ENCODE assay signal across 1 cellular context in genomic region chr11:74748211-74749126, GRCh38.
A peak's percentile ranks its signal among the peaks of the same experiment; 100 is the strongest.
TF ChIP-seq lines count a peak whose summit lies in the region.

A gene with protein sequence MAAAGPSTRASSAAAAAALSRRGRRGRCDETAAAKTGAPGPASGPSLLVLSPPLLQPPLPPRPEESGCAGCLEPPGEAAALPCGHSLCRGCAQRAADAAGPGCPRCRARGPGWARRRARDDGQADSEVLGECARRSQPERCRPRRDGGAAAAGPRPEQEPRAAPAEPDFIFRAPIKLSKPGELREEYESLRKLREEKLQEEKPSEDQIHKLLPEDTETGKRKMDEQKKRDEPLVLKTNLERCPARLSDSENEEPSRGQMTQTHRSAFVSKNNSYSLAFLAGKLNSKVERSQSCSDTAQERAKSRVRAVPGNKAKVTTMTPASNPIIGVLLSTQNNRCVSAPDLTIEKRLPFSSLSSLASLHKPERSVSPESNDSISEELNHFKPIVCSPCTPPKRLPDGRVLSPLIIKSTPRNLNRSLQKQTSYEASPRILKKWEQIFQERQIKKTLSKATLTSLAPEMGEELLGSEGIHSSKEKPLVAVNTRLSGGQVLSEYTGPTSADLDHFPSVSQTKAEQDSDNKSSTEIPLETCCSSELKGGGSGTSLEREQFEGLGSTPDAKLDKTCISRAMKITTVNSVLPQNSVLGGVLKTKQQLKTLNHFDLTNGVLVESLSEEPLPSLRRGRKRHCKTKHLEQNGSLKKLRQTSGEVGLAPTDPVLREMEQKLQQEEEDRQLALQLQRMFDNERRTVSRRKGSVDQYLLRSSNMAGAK (plus strand): TSS chr11:74748849. CDS start chr11:74748881, 32 bp downstream.

TF ChIP-seq in K562, 482 proteins besides CTCF, POLR2A, EP300 and RAD21 (continued from another document and continues in another):
- no peak for TF ChIP-seq ZBTB1 (CRISPR knock-in tag; IDR thresholded peaks at IDR 0.05; ENCODE audit: borderline replicate concordance, low read depth)
- peak; percentile 31; the same call in 1 of the 2 replicates for TF ChIP-seq RFX1 (IDR thresholded peaks at IDR 0.05)
- no peak; the same call in 1 of the 2 replicates for TF ChIP-seq SMAD4 (CRISPR knock-in tag; conservative IDR thresholded peaks at IDR 0.05)
- no peak for TF ChIP-seq SOX6 (IDR thresholded peaks at IDR 0.05)
- no peak for TF ChIP-seq EGR1 (conservative IDR thresholded peaks at IDR 0.05)
- peak; percentile 44 for TF ChIP-seq FOS (IDR thresholded peaks at IDR 0.05; ENCODE audit: extremely low read depth, insufficient read length)
- no peak for TF ChIP-seq ZNF263 (CRISPR knock-in tag; IDR thresholded peaks at IDR 0.05; ENCODE audit: borderline replicate concordance)
- no peak for TF ChIP-seq HDGF (IDR thresholded peaks at IDR 0.05)
- no peak for TF ChIP-seq HMG20B (CRISPR knock-in tag; IDR thresholded peaks at IDR 0.05)
- TF ChIP-seq DDX20 (tag; IDR thresholded peaks at IDR 0.05; ENCODE audit: low read depth): no peak
- TF ChIP-seq MCM7 (IDR thresholded peaks at IDR 0.05): no peak
- no peak for TF ChIP-seq ZFP30 (CRISPR knock-in tag; IDR thresholded peaks at IDR 0.05; ENCODE audit: borderline replicate concordance)
- no peak for TF ChIP-seq ZNF140 (CRISPR knock-in tag; IDR thresholded peaks at IDR 0.05)
- TF ChIP-seq BRD4 (IDR thresholded peaks at IDR 0.05): 0 out of 2 replicates have a peak, but pooled peaks have one; percentile 39
- TF ChIP-seq BCLAF1 (IDR thresholded peaks at IDR 0.05; ENCODE audit: borderline replicate concordance in 1 of 2, control insufficient read depth in 1 of 2, low read depth in 2 of 2, low read length in 1 of 2): no peak
- no peak; the same call in none of the 2 replicates for TF ChIP-seq MTA3 (IDR thresholded peaks at IDR 0.05; ENCODE audit: borderline replicate concordance)
- TF ChIP-seq ZNF280A (IDR thresholded peaks at IDR 0.05; ENCODE audit: low read depth, partially characterized antibody): no peak
- no peak for TF ChIP-seq ZBTB12 (CRISPR knock-in tag; IDR thresholded peaks at IDR 0.05)
- no peak for TF ChIP-seq ZNF655 (CRISPR knock-in tag; IDR thresholded peaks at IDR 0.05)
- TF ChIP-seq POLR2H (tag; IDR thresholded peaks at IDR 0.05; ENCODE audit: low read depth): peak; percentile 82
- peak; percentile 56 for TF ChIP-seq TAF9B (IDR thresholded peaks at IDR 0.05; ENCODE audit: partially characterized antibody)
- TF ChIP-seq ATF4 (CRISPR knock-in tag; IDR thresholded peaks at IDR 0.05): no peak
- peak; percentile 24; the same call in 1 of the 2 replicates for TF ChIP-seq MBD2 (IDR thresholded peaks at IDR 0.05; ENCODE audit: borderline replicate concordance, low read depth)
- no peak for TF ChIP-seq ZBTB2 (IDR thresholded peaks at IDR 0.05)
- TF ChIP-seq, protein P1, sequence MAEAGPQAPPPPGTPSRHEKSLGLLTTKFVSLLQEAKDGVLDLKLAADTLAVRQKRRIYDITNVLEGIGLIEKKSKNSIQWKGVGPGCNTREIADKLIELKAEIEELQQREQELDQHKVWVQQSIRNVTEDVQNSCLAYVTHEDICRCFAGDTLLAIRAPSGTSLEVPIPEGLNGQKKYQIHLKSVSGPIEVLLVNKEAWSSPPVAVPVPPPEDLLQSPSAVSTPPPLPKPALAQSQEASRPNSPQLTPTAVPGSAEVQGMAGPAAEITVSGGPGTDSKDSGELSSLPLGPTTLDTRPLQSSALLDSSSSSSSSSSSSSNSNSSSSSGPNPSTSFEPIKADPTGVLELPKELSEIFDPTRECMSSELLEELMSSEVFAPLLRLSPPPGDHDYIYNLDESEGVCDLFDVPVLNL (CRISPR knock-in tag; IDR thresholded peaks at IDR 0.05; ENCODE audit: low read depth): no peak
- TF ChIP-seq FOXM1 (IDR thresholded peaks at IDR 0.05; ENCODE audit: low read depth): no peak
- no peak for TF ChIP-seq FOXM1 (CRISPR knock-in tag; IDR thresholded peaks at IDR 0.05; ENCODE audit: low read depth)
- TF ChIP-seq CREB3L1 (IDR thresholded peaks at IDR 0.05; ENCODE audit: borderline replicate concordance, low read depth): 0 out of 2 replicates have a peak, but pooled peaks have one; percentile 17
- no peak for TF ChIP-seq SFPQ (IDR thresholded peaks at IDR 0.05; ENCODE audit: low read depth, low read length)
- no peak for TF ChIP-seq DIDO1 (tag; IDR thresholded peaks at IDR 0.05; ENCODE audit: low read depth)
- TF ChIP-seq, protein P2, sequence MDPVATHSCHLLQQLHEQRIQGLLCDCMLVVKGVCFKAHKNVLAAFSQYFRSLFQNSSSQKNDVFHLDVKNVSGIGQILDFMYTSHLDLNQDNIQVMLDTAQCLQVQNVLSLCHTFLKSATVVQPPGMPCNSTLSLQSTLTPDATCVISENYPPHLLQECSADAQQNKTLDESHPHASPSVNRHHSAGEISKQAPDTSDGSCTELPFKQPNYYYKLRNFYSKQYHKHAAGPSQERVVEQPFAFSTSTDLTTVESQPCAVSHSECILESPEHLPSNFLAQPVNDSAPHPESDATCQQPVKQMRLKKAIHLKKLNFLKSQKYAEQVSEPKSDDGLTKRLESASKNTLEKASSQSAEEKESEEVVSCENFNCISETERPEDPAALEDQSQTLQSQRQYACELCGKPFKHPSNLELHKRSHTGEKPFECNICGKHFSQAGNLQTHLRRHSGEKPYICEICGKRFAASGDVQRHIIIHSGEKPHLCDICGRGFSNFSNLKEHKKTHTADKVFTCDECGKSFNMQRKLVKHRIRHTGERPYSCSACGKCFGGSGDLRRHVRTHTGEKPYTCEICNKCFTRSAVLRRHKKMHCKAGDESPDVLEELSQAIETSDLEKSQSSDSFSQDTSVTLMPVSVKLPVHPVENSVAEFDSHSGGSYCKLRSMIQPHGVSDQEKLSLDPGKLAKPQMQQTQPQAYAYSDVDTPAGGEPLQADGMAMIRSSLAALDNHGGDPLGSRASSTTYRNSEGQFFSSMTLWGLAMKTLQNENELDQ (CRISPR knock-in tag; IDR thresholded peaks at IDR 0.05; ENCODE audit: borderline replicate concordance): 0 out of 2 replicates have a peak, but pooled peaks have one; percentile 31
- TF ChIP-seq, protein P3, sequence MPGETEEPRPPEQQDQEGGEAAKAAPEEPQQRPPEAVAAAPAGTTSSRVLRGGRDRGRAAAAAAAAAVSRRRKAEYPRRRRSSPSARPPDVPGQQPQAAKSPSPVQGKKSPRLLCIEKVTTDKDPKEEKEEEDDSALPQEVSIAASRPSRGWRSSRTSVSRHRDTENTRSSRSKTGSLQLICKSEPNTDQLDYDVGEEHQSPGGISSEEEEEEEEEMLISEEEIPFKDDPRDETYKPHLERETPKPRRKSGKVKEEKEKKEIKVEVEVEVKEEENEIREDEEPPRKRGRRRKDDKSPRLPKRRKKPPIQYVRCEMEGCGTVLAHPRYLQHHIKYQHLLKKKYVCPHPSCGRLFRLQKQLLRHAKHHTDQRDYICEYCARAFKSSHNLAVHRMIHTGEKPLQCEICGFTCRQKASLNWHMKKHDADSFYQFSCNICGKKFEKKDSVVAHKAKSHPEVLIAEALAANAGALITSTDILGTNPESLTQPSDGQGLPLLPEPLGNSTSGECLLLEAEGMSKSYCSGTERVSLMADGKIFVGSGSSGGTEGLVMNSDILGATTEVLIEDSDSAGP (CRISPR knock-in tag; IDR thresholded peaks at IDR 0.05): no peak
